In the genomic region with DNA sequence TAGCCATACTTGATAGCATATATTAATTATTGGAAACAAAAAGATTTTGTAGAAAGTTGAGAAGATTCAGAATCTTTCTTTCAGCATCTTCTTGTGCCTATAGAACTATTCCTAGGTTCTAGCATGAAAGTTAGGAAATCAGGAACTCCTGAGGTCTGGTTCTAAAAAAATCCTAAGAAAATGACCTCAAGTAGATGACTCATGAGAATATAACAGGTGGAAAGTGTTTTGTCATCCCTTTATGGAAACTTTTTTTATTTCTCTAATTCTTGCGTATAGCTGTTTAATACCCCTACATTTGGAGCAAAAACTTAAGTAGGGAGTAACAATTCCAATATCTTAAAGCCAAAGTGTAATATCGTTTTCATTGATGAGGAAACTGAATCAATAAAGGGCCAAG, we compare ENCODE assay signal across 23 cellular contexts.
DNase-seq lines count a peak whose midpoint lies in the region; ATAC-seq, FAIRE-seq and TF ChIP-seq lines count a peak whose summit lies in the region.
"Had no signal": no experiment of that assay in that cellular context is flagged by ENCODE, and none has a peak within 500 bp of the region (broad histone marks: within the 10 kb centered on the region; RNA-seq: fewer than 3 reads in every experiment).

No MANE protein-coding gene starts in this region.

- H3K27ac Mint-ChIP-seq in astrocyte (ENCODE audit: unreplicated experiment): no peak overlapping the region
- H3K27ac Mint-ChIP-seq in activated T-helper 2 cell treated with anti-CD3 and anti-CD28 coated beads, Interferon-gamma antibody, Interleukin-2, Interleukin-4, amounts not matched to agents 10 μg/mL and 5 μg/mL and 100 μg/mL, durations not matched to agents 14 hours and 24 hours and 36 hours: no peak overlapping the region
- H3K27ac Mint-ChIP-seq: CD4-positive, alpha-beta T cell; HFFc6 had no signal

- no peaks in the 10 kb centered on the region for H3K4me1 Mint-ChIP-seq in astrocyte (ENCODE audit: low read depth, unreplicated experiment)
- no peaks in the 10 kb centered on the region for H3K4me1 Mint-ChIP-seq in activated T-helper 2 cell treated with anti-CD3 and anti-CD28 coated beads, Interferon-gamma antibody, Interleukin-2, Interleukin-4, amounts not matched to agents 10 μg/mL and 5 μg/mL and 100 μg/mL, durations not matched to agents 14 hours and 24 hours and 36 hours (ENCODE audit: low read depth)

- no peak for TF ChIP-seq EP300 in upper lobe of left lung (IDR thresholded peaks at IDR 0.05)

- H2AFZ ChIP-seq in astrocyte (ENCODE audit: low read depth, low read length): no peak overlapping the region

- H3K4me3 ChIP-seq in astrocyte (ENCODE audit: insufficient read depth, low read depth, low read length) (no peak overlapping the region), upper lobe of left lung (no peak overlapping the region)
- H3K4me3 ChIP-seq: BLaER1 had no signal

- H3K4me3 Mint-ChIP-seq in astrocyte (ENCODE audit: unreplicated experiment): no peak overlapping the region
- no peak overlapping the region for H3K4me3 Mint-ChIP-seq in activated T-helper 2 cell treated with anti-CD3 and anti-CD28 coated beads, Interferon-gamma antibody, Interleukin-2, Interleukin-4, amounts not matched to agents 10 μg/mL and 5 μg/mL and 100 μg/mL, durations not matched to agents 14 hours and 24 hours and 36 hours (ENCODE audit: low read depth)
- H3K4me3 Mint-ChIP-seq: CD4-positive, alpha-beta T cell; HFFc6 had no signal

- H3K9me3 ChIP-seq in astrocyte (ENCODE audit: insufficient read depth, low read depth, low read length): no peaks in the 10 kb centered on the region
- no peaks in the 10 kb centered on the region for H3K9me3 ChIP-seq in upper lobe of left lung
- H3K9me3 ChIP-seq: BLaER1 had no signal

- WGBS in upper lobe of left lung, 2 donors: 42 to 79% methylated on average over 2 of the region's 2 CpGs

- H3K79me2 ChIP-seq in astrocyte (ENCODE audit: insufficient read depth, low read length): no peaks in the 10 kb centered on the region

- DNase-seq in H54 (ENCODE audit: insufficient read length, low spot score) (no peak), LHCN-M2 (ENCODE audit: low read depth) (peak; percentile 81), astrocyte (ENCODE audit: low read depth) (peak; percentile 23), renal cortical epithelial cell (ENCODE audit: low read depth) (peak; percentile 28), upper lobe of left lung (no peak)
- DNase-seq in activated T-helper 2 cell treated with anti-CD3 and anti-CD28 coated beads, Interferon-gamma antibody, Interleukin-2, Interleukin-4, amounts not matched to agents 10 μg/mL and 5 μg/mL and 100 μg/mL, durations not matched to agents 14 hours and 24 hours and 36 hours (ENCODE audit: low spot score): no peak
- DNase-seq: ACHN; CD4-positive, alpha-beta T cell; COR-L47; GDM1; HFFc6; NCI-H1694; NCI-H2081; NCI-H2171; NCI-H524 treated with DMSO at 0.1 percent for 48 hours; NCI-H82; RPMI8226; SHP77 had no signal

- no peak for TF ChIP-seq POLR2A in H54 (IDR thresholded peaks at IDR 0.05; ENCODE audit: low read depth, low read length)
- TF ChIP-seq POLR2A in upper lobe of left lung (IDR thresholded peaks at IDR 0.05): no peak

- FAIRE-seq in H54 (lab: Jason Lieb, UNC) (peak; percentile 6), astrocyte (lab: Jason Lieb, UNC) (no peak)
- FAIRE-seq: GM18507, HTR-8/SVneo had no signal

- no peak overlapping the region for H3K4me2 ChIP-seq in astrocyte (ENCODE audit: low read length)
- H3K4me2 ChIP-seq: BLaER1, KMS-11 had no signal

- no peaks in the 10 kb centered on the region for H3K27me3 ChIP-seq in astrocyte (ENCODE audit: insufficient read depth, low read length)
- no peaks in the 10 kb centered on the region for H3K27me3 ChIP-seq in upper lobe of left lung
- H3K27me3 ChIP-seq: BLaER1 had no signal

- H3K9me3 Mint-ChIP-seq in astrocyte (ENCODE audit: unreplicated experiment): no peaks in the 10 kb centered on the region
- no peaks in the 10 kb centered on the region for H3K9me3 Mint-ChIP-seq in activated T-helper 2 cell treated with anti-CD3 and anti-CD28 coated beads, Interferon-gamma antibody, Interleukin-2, Interleukin-4, amounts not matched to agents 10 μg/mL and 5 μg/mL and 100 μg/mL, durations not matched to agents 14 hours and 24 hours and 36 hours
- H3K9me3 Mint-ChIP-seq: HFFc6 had no signal

- H3K4me1 ChIP-seq in astrocyte (ENCODE audit: insufficient read depth, low read length) (no peaks in the 10 kb centered on the region), upper lobe of left lung (no peaks in the 10 kb centered on the region)
- H3K4me1 ChIP-seq: BLaER1 had no signal

- no peaks in the 10 kb centered on the region for H3K27me3 Mint-ChIP-seq in astrocyte (ENCODE audit: low read depth, unreplicated experiment)
- H3K27me3 Mint-ChIP-seq in activated T-helper 2 cell treated with anti-CD3 and anti-CD28 coated beads, Interferon-gamma antibody, Interleukin-2, Interleukin-4, amounts not matched to agents 10 μg/mL and 5 μg/mL and 100 μg/mL, durations not matched to agents 14 hours and 24 hours and 36 hours (ENCODE audit: low read depth): no peaks in the 10 kb centered on the region
- H3K27me3 Mint-ChIP-seq: CD4-positive, alpha-beta T cell had no signal

- H3K36me3 ChIP-seq in astrocyte (ENCODE audit: insufficient read depth, low read length): no peaks in the 10 kb centered on the region
- H3K36me3 ChIP-seq in upper lobe of left lung: no peaks in the 10 kb centered on the region
- H3K36me3 ChIP-seq: BLaER1 had no signal

- intact Hi-C loops in activated T-helper 2 cell treated with anti-CD3 and anti-CD28 coated beads, Interferon-gamma antibody, Interleukin-2, Interleukin-4, amounts not matched to agents 10 μg/mL and 5 μg/mL and 100 μg/mL, durations not matched to agents 14 hours and 24 hours and 36 hours (cut with micrococcal nuclease): no loop called here

- TF ChIP-seq CTCF in astrocyte (IDR thresholded peaks at IDR 0.05; ENCODE audit: insufficient read depth, low read depth, low read length) (no peak), upper lobe of left lung (IDR thresholded peaks at IDR 0.05) (no peak)

- no peaks in the 10 kb centered on the region for H3K36me3 Mint-ChIP-seq in astrocyte (ENCODE audit: low read depth, unreplicated experiment)
- H3K36me3 Mint-ChIP-seq in activated T-helper 2 cell treated with anti-CD3 and anti-CD28 coated beads, Interferon-gamma antibody, Interleukin-2, Interleukin-4, amounts not matched to agents 10 μg/mL and 5 μg/mL and 100 μg/mL, durations not matched to agents 14 hours and 24 hours and 36 hours (ENCODE audit: low read depth): no peaks in the 10 kb centered on the region

- no peaks in the 10 kb centered on the region for H4K20me1 ChIP-seq in astrocyte (ENCODE audit: insufficient read depth, low read length)
- H4K20me1 ChIP-seq: BLaER1 had no signal

- H3K27ac ChIP-seq in astrocyte (ENCODE audit: low read depth, low read length): no peak overlapping the region
- H3K27ac ChIP-seq in upper lobe of left lung: no peak overlapping the region
- H3K27ac ChIP-seq: BLaER1, KMS-11 had no signal

- H3K9ac ChIP-seq in astrocyte (ENCODE audit: low read length): no peak overlapping the region
- H3K9ac ChIP-seq: BLaER1, KMS-11 had no signal

- ATAC-seq in upper lobe of left lung (ENCODE audit: low FRiP score in 2 of 2): no peak
- no peak for ATAC-seq in GM21381 (IDR thresholded peaks at IDR 0.05; ENCODE audit: unreplicated experiment)

Comparison
In these comparisons a context has a peak if more than half of its experiments do, and no peak if none do; other contexts are left out.
1. DNase-seq: peak in LHCN-M2 (single experiment), astrocyte (single experiment) and renal cortical epithelial cell (single experiment); none in H54 (single experiment), upper lobe of left lung (0 of 2) and activated T-helper 2 cell treated with anti-CD3 and anti-CD28 coated beads, Interferon-gamma antibody, Interleukin-2, Interleukin-4, amounts not matched to agents 10 μg/mL and 5 μg/mL and 100 μg/mL, durations not matched to agents 14 hours and 24 hours and 36 hours (single experiment).